32 cellular contexts compared by ENCODE assay signal in the genomic region with DNA sequence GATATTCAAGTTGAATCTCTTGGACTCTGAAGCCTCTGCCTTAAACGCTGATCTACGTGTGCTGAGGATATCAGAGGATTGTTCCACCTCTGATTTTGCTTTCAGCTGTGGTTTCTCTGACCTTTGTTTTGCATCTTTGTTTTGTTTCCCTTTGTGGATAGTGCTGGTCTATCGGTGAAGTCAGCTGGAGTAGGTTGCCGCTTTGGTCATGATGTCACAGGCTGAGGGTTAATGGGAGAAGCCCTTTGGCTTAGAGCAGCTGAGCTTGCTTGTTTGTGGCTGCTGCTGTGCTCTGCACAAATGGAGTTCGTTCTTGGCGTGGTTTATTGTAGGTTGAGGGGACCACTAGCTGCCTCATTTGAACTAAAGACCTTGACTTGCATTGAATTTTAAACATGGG.
DNase-seq lines count a peak whose midpoint lies in the region; ATAC-seq and TF ChIP-seq lines count a peak whose summit lies in the region.
"Had no signal": no experiment of that assay in that cellular context is flagged by ENCODE, and none has a peak within 500 bp of the region (broad histone marks: within the 10 kb centered on the region; RNA-seq: fewer than 3 reads in every experiment).

No MANE protein-coding gene starts in this region.

- 10 to 57% (median 21%) methylated on average over 6 of the region's 6 CpGs for WGBS in ovary, 3 donors

- peaks cover 2% of the 10 kb centered on the region for H3K27me3 Mint-ChIP-seq in neural progenitor cell (ENCODE audit: insufficient read depth, low read depth)
- H3K27me3 Mint-ChIP-seq in Caco-2 (ENCODE audit: insufficient read depth, unreplicated experiment): peaks cover 5% of the 10 kb centered on the region
- H3K27me3 Mint-ChIP-seq: activated CD8-positive, alpha-beta memory T cell treated with anti-CD3 and anti-CD28 coated beads, Interleukin-2, amount 10 ng/mL, durations not matched to agents 7 days and 5 days had no signal

- no peaks in the 10 kb centered on the region for H4K20me1 ChIP-seq in neural progenitor cell (ENCODE audit: low read depth)

- no peaks in the 10 kb centered on the region for H3K27me3 ChIP-seq in endocrine pancreas (ENCODE audit: control insufficient read depth, insufficient read depth, low read length)
- no peaks in the 10 kb centered on the region for H3K27me3 ChIP-seq in neural progenitor cell
- no peaks in the 10 kb centered on the region for H3K27me3 ChIP-seq in ovary
- H3K27me3 ChIP-seq in Caco-2 (replicated peaks; ENCODE audit: control insufficient read depth, insufficient read depth, low read length): no peaks in the 10 kb centered on the region
- H3K27me3 ChIP-seq: brain microvascular endothelial cell, gastroesophageal sphincter, MG63, right lobe of liver, stomach, tibial nerve had no signal

- no peak for TF ChIP-seq EP300 in ovary (IDR thresholded peaks at IDR 0.05)

- H3K36me3 ChIP-seq in endocrine pancreas (ENCODE audit: control insufficient read depth, insufficient read depth, low read length) (no peaks in the 10 kb centered on the region), neural progenitor cell (no peaks in the 10 kb centered on the region), ovary (no peaks in the 10 kb centered on the region), Caco-2 (ENCODE audit: control insufficient read depth, insufficient read depth, low read length) (no peaks in the 10 kb centered on the region)
- H3K36me3 ChIP-seq: brain microvascular endothelial cell, gastroesophageal sphincter, MG63, right lobe of liver, stomach, tibial nerve had no signal

- BruUV-seq in Caco-2 (replicated peaks; lab: Mats Ljungman, UMichigan): no TSS peak

- H3K27ac ChIP-seq in neural progenitor cell (no peak overlapping the region), ovary (no peak overlapping the region)
- H3K27ac ChIP-seq: brain microvascular endothelial cell, gastroesophageal sphincter, HL-60, right lobe of liver, RWPE1, stomach had no signal

- no peaks in the 10 kb centered on the region for H3K79me2 ChIP-seq in neural progenitor cell (ENCODE audit: low read depth)

- peak overlapping the region; percentile 6 for H3K4me3 ChIP-seq in endocrine pancreas (ENCODE audit: control insufficient read depth, insufficient read depth, low read length)
- H3K4me3 ChIP-seq in neural progenitor cell: no peak overlapping the region
- H3K4me3 ChIP-seq in ovary: no peak overlapping the region
- H3K4me3 ChIP-seq in Caco-2 (ENCODE audit: low read depth, low read length): no peak overlapping the region
- H3K4me3 ChIP-seq: gastroesophageal sphincter, MG63, right lobe of liver, stomach, tibial nerve had no signal

- no peaks in the 10 kb centered on the region for H3K4me1 ChIP-seq in endocrine pancreas (ENCODE audit: control insufficient read depth, insufficient read depth, low read length)
- H3K4me1 ChIP-seq in neural progenitor cell: peaks cover 4% of the 10 kb centered on the region
- peaks cover 22% of the 10 kb centered on the region for H3K4me1 ChIP-seq in ovary (ENCODE audit: insufficient read depth)
- no peaks in the 10 kb centered on the region for H3K4me1 ChIP-seq in Caco-2
- H3K4me1 ChIP-seq: right lobe of liver had no signal

- peaks cover 34% of the 10 kb centered on the region for H3K4me1 Mint-ChIP-seq in neural progenitor cell
- no peaks in the 10 kb centered on the region for H3K4me1 Mint-ChIP-seq in Caco-2 (ENCODE audit: low read depth, unreplicated experiment)
- H3K4me1 Mint-ChIP-seq: activated CD8-positive, alpha-beta memory T cell treated with anti-CD3 and anti-CD28 coated beads, Interleukin-2, amount 10 ng/mL, durations not matched to agents 7 days and 5 days; CD8-positive, alpha-beta memory T cell had no signal

- no peak for TF ChIP-seq POLR2A in ovary (IDR thresholded peaks at IDR 0.05)

- no peaks in the 10 kb centered on the region for H3F3A ChIP-seq in neural progenitor cell (ENCODE audit: low read depth)

- H3K4me3 Mint-ChIP-seq in neural progenitor cell (no peak overlapping the region), Caco-2 (ENCODE audit: unreplicated experiment) (no peak overlapping the region)
- H3K4me3 Mint-ChIP-seq: activated CD8-positive, alpha-beta memory T cell treated with anti-CD3 and anti-CD28 coated beads, Interleukin-2, amount 10 ng/mL, durations not matched to agents 7 days and 5 days; CD8-positive, alpha-beta memory T cell had no signal

- POLR2A ChIA-PET in Caco-2 (lab: Charles Lee): no interaction called here

- no peak overlapping the region for H3K9ac ChIP-seq in endocrine pancreas (ENCODE audit: control insufficient read depth, insufficient read depth, low read length)
- no peak overlapping the region for H3K9ac ChIP-seq in neural progenitor cell

- peak overlapping the region; percentile 27 for H2AFZ ChIP-seq in neural progenitor cell (replicated peaks)

- intact Hi-C loops in ovary (cut with DNase I): no loop called here
- intact Hi-C loops in Caco-2 (cut with micrococcal nuclease; ENCODE audit: unreplicated experiment): no loop called here

- DNase-seq in NCI-H69 (lab: John Stamatoyannopoulos, UW): peak; percentile 6
- no peak for DNase-seq in neural progenitor cell (ENCODE audit: low spot score)
- no peak for DNase-seq in A172 (ENCODE audit: low spot score)
- DNase-seq in ovary: no peak
- no peak for DNase-seq in Caco-2
- DNase-seq: activated CD4-positive, alpha-beta T cell treated with anti-CD3 and anti-CD28 coated beads, Interleukin-2, amount 50 U/mL, for 4 hours; activated CD4-positive, CD25-positive, alpha-beta regulatory T cell; activated CD8-positive, alpha-beta memory T cell treated with anti-CD3 and anti-CD28 coated beads, Interleukin-2, amount 10 ng/mL, durations not matched to agents 7 days and 5 days; activated naive CD4-positive, alpha-beta T cell treated with Interleukin-2 at 50 U/mL for 16 hours; brain microvascular endothelial cell; CD8-positive, alpha-beta memory T cell; EL; H7; hippocampal formation; KG1; MG63; NCI-H1105; NCI-H2029 treated with DMSO at 0.1 percent for 48 hours; NCI-H446; NCI-H82; OCI-M1; posterior cingulate gyrus; right lobe of liver; stimulated activated CD4-positive, alpha-beta T cell treated with anti-CD3 and anti-CD28 coated beads, Interleukin-12 subunit alpha, Interleukin-12 subunit beta, amount 100 ng/mL, for 4 hours; stimulated activated CD4-positive, alpha-beta T cell treated with anti-CD3 and anti-CD28 coated beads, Interleukin-2, amount 100 ng/mL, for 48 hours; stomach had no signal

- H3K27ac Mint-ChIP-seq in neural progenitor cell (peak overlapping the region; percentile 15), Caco-2 (ENCODE audit: unreplicated experiment) (no peak overlapping the region)
- H3K27ac Mint-ChIP-seq: activated CD8-positive, alpha-beta memory T cell treated with anti-CD3 and anti-CD28 coated beads, Interleukin-2, amount 10 ng/mL, durations not matched to agents 7 days and 5 days; CD8-positive, alpha-beta memory T cell had no signal

- no peak overlapping the region for H3K4me2 ChIP-seq in neural progenitor cell

- H3K36me3 Mint-ChIP-seq in neural progenitor cell (no peaks in the 10 kb centered on the region), Caco-2 (ENCODE audit: insufficient read depth, unreplicated experiment) (no peaks in the 10 kb centered on the region)
- H3K36me3 Mint-ChIP-seq: activated CD8-positive, alpha-beta memory T cell treated with anti-CD3 and anti-CD28 coated beads, Interleukin-2, amount 10 ng/mL, durations not matched to agents 7 days and 5 days; CD8-positive, alpha-beta memory T cell had no signal

- peak; percentile 51 for ATAC-seq in HG03025 (IDR thresholded peaks at IDR 0.05; ENCODE audit: low FRiP score, unreplicated experiment)
- ATAC-seq: activated CD8-positive, alpha-beta memory T cell treated with anti-CD3 and anti-CD28 coated beads, Interleukin-2, amount 10 ng/mL, durations not matched to agents 7 days and 5 days; gastroesophageal sphincter; right lobe of liver had no signal

- H3K9me3 Mint-ChIP-seq in neural progenitor cell: no peaks in the 10 kb centered on the region
- no peaks in the 10 kb centered on the region for H3K9me3 Mint-ChIP-seq in Caco-2 (ENCODE audit: unreplicated experiment)

- H3K9me3 ChIP-seq in endocrine pancreas (ENCODE audit: control insufficient read depth, low read length) (no peaks in the 10 kb centered on the region), neural progenitor cell (ENCODE audit: low read depth) (no peaks in the 10 kb centered on the region), ovary (no peaks in the 10 kb centered on the region), Caco-2 (no peaks in the 10 kb centered on the region)
- H3K9me3 ChIP-seq: gastroesophageal sphincter, MG63, right lobe of liver, stomach, tibial nerve had no signal

- CTCF ChIA-PET in Caco-2 (lab: Charles Lee): no interaction called here

- no peak for TF ChIP-seq CTCF in neural progenitor cell (IDR thresholded peaks at IDR 0.05)
- TF ChIP-seq CTCF in ovary (IDR thresholded peaks at IDR 0.05): no peak
- TF ChIP-seq CTCF in Caco-2 (IDR thresholded peaks at IDR 0.05; ENCODE audit: insufficient read depth in 1 of 2, low read depth in 1 of 2, low read length in 1 of 2, severe bottlenecking in 1 of 2, unreplicated experiment in 1 of 2): no peak
